ENCODE assay signal across 34 cellular contexts in genomic region chr4:166366012-166366411, GRCh38.
"Had no signal": no experiment of that assay in that cellular context is flagged by ENCODE, and none has a peak within 500 bp of the region (broad histone marks: within the 10 kb centered on the region; RNA-seq: fewer than 3 reads in every experiment).

No MANE protein-coding gene starts in this region.

- H3K36me3 ChIP-seq: cardiac muscle cell, Peyer's patch had no signal

- H3K4me1 ChIP-seq: Peyer's patch had no signal

- H3K27me3 ChIP-seq: cardiac muscle cell, Peyer's patch had no signal

- ATAC-seq: activated CD8-positive, alpha-beta memory T cell treated with anti-CD3 and anti-CD28 coated beads, Interleukin-2, amount 10 ng/mL, durations not matched to agents 7 days and 5 days; activated naive CD8-positive, alpha-beta T cell treated with anti-CD3 and anti-CD28 coated beads, Interleukin-2, amount 50 U/mL, for 24 hours had no signal

- H3K9me3 ChIP-seq: Peyer's patch had no signal

- H3K4me3 ChIP-seq: cardiac muscle cell, Peyer's patch had no signal

- H3K27ac ChIP-seq: cardiac muscle cell, Peyer's patch, VCaP had no signal

- DNase-seq: activated B cell treated with CpG ODN at 0.5 μM for 24 hours; activated CD4-positive, alpha-beta memory T cell treated with anti-CD3 and anti-CD28 coated beads, Interleukin-2, amount 10 ng/mL, durations not matched to agents 7 days and 5 days; activated CD4-positive, alpha-beta T cell treated with anti-CD3 and anti-CD28 coated beads for 4 hours; activated CD4-positive, CD25-positive, alpha-beta regulatory T cell treated with anti-CD3 and anti-CD28 coated beads, Interleukin-2, amount 50 U/mL, for 72 hours; activated CD8-positive, alpha-beta memory T cell treated with anti-CD3 and anti-CD28 coated beads for 24 hours; activated CD8-positive, alpha-beta memory T cell treated with anti-CD3 and anti-CD28 coated beads, Interleukin-2, amount 10 ng/mL, durations not matched to agents 7 days and 5 days; activated CD8-positive, alpha-beta memory T cell treated with anti-CD3 and anti-CD28 coated beads, Interleukin-2, amount 50 U/mL, for 48 hours; activated effector memory CD4-positive, alpha-beta T cell treated with Interleukin-2 at 50 U/mL for 16 hours; activated naive CD4-positive, alpha-beta T cell treated with anti-CD3 and anti-CD28 coated beads, Interleukin-2, amount 10 ng/mL, durations not matched to agents 7 days and 5 days; activated naive CD8-positive, alpha-beta T cell treated with anti-CD3 and anti-CD28 coated beads, Interleukin-2, amount 50 U/mL, for 24 hours; activated T-cell treated with anti-CD3 and anti-CD28 coated beads, Interleukin-2, amount 50 U/mL, for 48 hours; anterior cingulate cortex; Karpas-422; KBM-7; NCI-H1048; NCI-H1105 treated with DMSO at 0.1 percent for 48 hours; NCI-H1436; NCI-H1694; NCI-H1930; NCI-H2081 treated with DMSO at 0.1 percent for 48 hours; NCI-H226; NCI-H446 treated with DMSO at 0.1 percent for 48 hours; NCI-H524; NCI-H69; NCI-H82; Peyer's patch; Right ventricle myocardium superior; RPMI8226; SW 1271; T-helper 1 cell; T-helper 2 cell; T-helper 9 cell had no signal
